In genomic region chr17:68435876-68436842, GRCh38 we compare ENCODE assay signal across 8 cellular contexts. TPM values are rescaled to one million over a fixed set of nuclear protein-coding genes. Genes with fewer than 3 reads are reported as not detected.
DNase-seq lines count a peak whose midpoint lies in the region; ATAC-seq lines count a peak whose summit lies in the region.

No MANE protein-coding gene starts in this region.

- H3K9me3 ChIP-seq in T-helper 17 cell (ENCODE audit: control insufficient read depth, low read length, poor library complexity, severe bottlenecking) (no peaks in the 10 kb centered on the region), right cardiac atrium (ENCODE audit: control insufficient read depth, low read length) (no peaks in the 10 kb centered on the region), skeletal muscle tissue (ENCODE audit: control insufficient read depth in 3 of 3, low read length in 3 of 3) (no peaks in the 10 kb centered on the region)

- in situ Hi-C loops in Caki2 (cut with HindIII; ENCODE audit: low pct_unique_long_range_greater_than_20kb, low sequenced_read_pairs): no loop called here

- H3K4me1 ChIP-seq in right cardiac atrium (ENCODE audit: control insufficient read depth, insufficient read depth, low read length): peaks cover 6% of the 10 kb centered on the region
- H3K4me1 ChIP-seq in skeletal muscle tissue (ENCODE audit: control insufficient read depth in 3 of 3, insufficient read depth in 3 of 3, low read length in 3 of 3): peaks cover 26 to 48% (median 45%) of the 10 kb centered on the region in 3 donors

- H3K27ac Mint-ChIP-seq in T-helper 17 cell: peak overlapping the region; percentile 90

- H3K27me3 ChIP-seq in right cardiac atrium (ENCODE audit: control insufficient read depth, insufficient read depth) (no peaks in the 10 kb centered on the region), skeletal muscle tissue (ENCODE audit: control insufficient read depth in 3 of 3, insufficient read depth in 3 of 3, low read length in 3 of 3) (no peaks in the 10 kb centered on the region)

- intact Hi-C loops in right cardiac atrium (cut with DNase I): loop anchor here (5.0 to 10.0 kb wide), 2 partner anchors 171 to 174 kb away; no protein-coding TSS in a partner anchor

- peaks cover 41 to 50% (median 45%) of the 10 kb centered on the region in 3 donors for H3K36me3 ChIP-seq in skeletal muscle tissue (ENCODE audit: control insufficient read depth in 3 of 3, insufficient read depth in 3 of 3, low read length in 3 of 3)

- 54% methylated on average over 20 of the region's 20 CpGs for WGBS in right cardiac atrium

- H3K27me3 Mint-ChIP-seq in T-helper 17 cell: no peaks in the 10 kb centered on the region

- H3K9ac ChIP-seq in skeletal muscle tissue (ENCODE audit: low read depth in 1 of 3, low read length in 3 of 3): peak overlapping the region in 1 of 3 donors; percentile 79

- peak; percentile 80 for ATAC-seq in T-helper 17 cell
- peak; percentile 52 for ATAC-seq in right cardiac atrium
- ATAC-seq in HG03565 (IDR thresholded peaks at IDR 0.05; ENCODE audit: unreplicated experiment): no peak

- H3K36me3 Mint-ChIP-seq in T-helper 17 cell (ENCODE audit: low read depth): peaks cover 2% of the 10 kb centered on the region

- peaks cover 37% of the 10 kb centered on the region for H3K4me1 Mint-ChIP-seq in T-helper 17 cell

- DNase-seq in Caki2 (ENCODE audit: low read depth) (peak; percentile 59), H4 (ENCODE audit: low spot score) (peak; percentile 84), NCI-H187 (lab: John Stamatoyannopoulos, UW) (peak; percentile 44 to 45), T-helper 17 cell (peak; percentile 58 to 79 (median 64)), amniotic stem cell (lab: John Stamatoyannopoulos, UW) (peak; percentile 62), right cardiac atrium (peak; percentile 74 to 87 (median 80))

- H3K4me3 ChIP-seq in right cardiac atrium (ENCODE audit: low read length): no peak overlapping the region
- peak overlapping the region in 1 of 3 donors; percentile 24 for H3K4me3 ChIP-seq in skeletal muscle tissue (ENCODE audit: low read length in 3 of 3)

- H3K4me3 Mint-ChIP-seq in T-helper 17 cell: peak overlapping the region; percentile 79

- H3K27ac ChIP-seq in right cardiac atrium (ENCODE audit: low read length): peak overlapping the region; percentile 69
- peak overlapping the region; percentile 46 for H3K27ac ChIP-seq in skeletal muscle tissue (ENCODE audit: low read depth, low read length)

RNA-seq across cellular contexts. Expression of gene WIPI1, which starts 21.1 kb away (rescaled TPM):
- total RNA-seq in Caki2 (2014; rRNA removed; shearing (Covaris generic); ENCODE audit: low replicate concordance): 29.7 and 33.6 TPM in 2 replicates
- total RNA-seq in H4 (2014; rRNA removed; shearing (Covaris generic)): 66.0 and 70.8 TPM in 2 replicates
- total RNA-seq in T-helper 17 cell: 10 to 100 TPM in 1 of 2 donors, 1 to 10 TPM in 1; 8.9 to 10.2 TPM
- total RNA-seq in right cardiac atrium: 10 to 100 TPM; 42.6 to 71.3 (median 53.5) TPM
- 44.2 TPM for polyA plus RNA-seq in right cardiac atrium
- total RNA-seq in skeletal muscle tissue: 37.6 TPM
